1 cellular context compared by ENCODE assay signal in the genomic region with DNA sequence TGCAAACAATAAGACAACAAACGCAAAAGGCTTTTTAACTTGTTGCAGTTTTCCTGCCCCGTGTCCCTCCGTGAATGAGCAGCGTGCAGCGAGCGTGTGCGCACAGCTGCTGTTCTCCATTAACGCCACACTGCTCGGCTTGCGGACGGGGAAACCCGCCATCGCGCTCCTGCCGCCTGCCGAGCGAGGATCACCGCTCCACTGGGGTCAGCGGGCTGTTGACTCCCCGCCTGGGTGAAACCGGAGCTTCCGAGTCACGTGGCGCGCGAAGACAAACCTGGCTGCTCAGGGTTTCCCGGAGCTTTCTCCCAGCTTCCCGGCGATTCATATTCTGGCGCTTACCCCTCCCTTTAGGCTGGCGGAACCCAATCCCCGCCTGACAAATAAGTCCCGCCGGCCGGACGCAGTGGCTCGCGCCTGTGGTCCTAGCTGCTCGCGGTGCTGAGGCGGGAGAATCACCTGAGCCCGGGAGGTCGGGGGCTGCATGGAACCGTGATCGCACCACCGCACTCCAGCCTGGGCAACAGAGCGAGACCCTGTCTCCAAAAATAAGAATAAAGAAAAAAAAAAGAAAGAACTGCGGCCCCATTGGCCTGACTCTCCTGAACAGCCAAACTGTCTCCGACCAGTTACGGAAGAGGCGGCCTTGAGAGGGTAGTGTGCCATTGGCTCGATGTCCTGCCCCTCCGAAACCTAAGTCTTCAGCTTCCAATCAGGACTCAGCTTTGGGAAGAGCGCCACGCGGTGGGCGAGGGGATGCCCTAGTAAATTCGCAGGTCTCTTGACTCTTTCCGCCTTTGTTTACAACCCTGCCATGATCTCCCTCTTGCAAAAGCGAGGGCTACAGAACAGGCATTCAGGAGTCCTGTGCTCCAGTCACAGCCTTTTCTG.
A peak's percentile ranks its signal among the peaks of the same experiment; 100 is the strongest.
TF ChIP-seq lines count a peak whose summit lies in the region.

A gene with protein sequence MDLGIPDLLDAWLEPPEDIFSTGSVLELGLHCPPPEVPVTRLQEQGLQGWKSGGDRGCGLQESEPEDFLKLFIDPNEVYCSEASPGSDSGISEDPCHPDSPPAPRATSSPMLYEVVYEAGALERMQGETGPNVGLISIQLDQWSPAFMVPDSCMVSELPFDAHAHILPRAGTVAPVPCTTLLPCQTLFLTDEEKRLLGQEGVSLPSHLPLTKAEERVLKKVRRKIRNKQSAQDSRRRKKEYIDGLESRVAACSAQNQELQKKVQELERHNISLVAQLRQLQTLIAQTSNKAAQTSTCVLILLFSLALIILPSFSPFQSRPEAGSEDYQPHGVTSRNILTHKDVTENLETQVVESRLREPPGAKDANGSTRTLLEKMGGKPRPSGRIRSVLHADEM (plus strand): TSS at position 794 of the 891 bp plus-strand sequence. CDS start 624 bp downstream, outside the sequence.

TF ChIP-seq in HepG2, 621 proteins besides CTCF, POLR2A, EP300 and RAD21 (continued from another document and continues in another):
- TF ChIP-seq, protein P1, sequence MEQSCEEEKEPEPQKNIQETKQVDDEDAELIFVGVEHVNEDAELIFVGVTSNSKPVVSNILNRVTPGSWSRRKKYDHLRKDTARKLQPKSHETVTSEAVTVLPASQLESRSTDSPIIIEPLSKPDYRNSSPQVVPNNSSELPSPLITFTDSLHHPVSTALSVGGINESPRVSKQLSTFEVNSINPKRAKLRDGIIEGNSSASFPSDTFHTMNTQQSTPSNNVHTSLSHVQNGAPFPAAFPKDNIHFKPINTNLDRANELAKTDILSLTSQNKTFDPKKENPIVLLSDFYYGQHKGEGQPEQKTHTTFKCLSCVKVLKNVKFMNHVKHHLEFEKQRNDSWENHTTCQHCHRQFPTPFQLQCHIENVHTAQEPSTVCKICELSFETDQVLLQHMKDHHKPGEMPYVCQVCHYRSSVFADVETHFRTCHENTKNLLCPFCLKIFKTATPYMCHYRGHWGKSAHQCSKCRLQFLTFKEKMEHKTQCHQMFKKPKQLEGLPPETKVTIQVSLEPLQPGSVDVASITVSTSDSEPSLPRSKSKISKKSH (CRISPR knock-in tag; IDR thresholded peaks at IDR 0.05; ENCODE audit: borderline replicate concordance), result peak; percentile 90
- TF ChIP-seq MAFG (CRISPR knock-in tag; IDR thresholded peaks at IDR 0.05) (no peak), NFE2L2 (IDR thresholded peaks at IDR 0.05; ENCODE audit: low read length) (no peak), HES4 (CRISPR knock-in tag; IDR thresholded peaks at IDR 0.05; ENCODE audit: borderline replicate concordance) (peak; percentile 77; the same call in 1 of the 2 replicates), FOXC1 (CRISPR knock-in tag; IDR thresholded peaks at IDR 0.05; ENCODE audit: borderline replicate concordance) (peak; percentile 75), GPN1 (CRISPR knock-in tag; IDR thresholded peaks at IDR 0.05; ENCODE audit: borderline replicate concordance) (no peak), ZNF225 (CRISPR knock-in tag; IDR thresholded peaks at IDR 0.05) (no peak), PRMT3 (CRISPR knock-in tag; IDR thresholded peaks at IDR 0.05; ENCODE audit: borderline replicate concordance, low read depth) (peak; percentile 98), ZSCAN5A (CRISPR knock-in tag; IDR thresholded peaks at IDR 0.05; ENCODE audit: borderline replicate concordance) (no peak; the same call in 1 of the 2 replicates), SIN3A (IDR thresholded peaks at IDR 0.05; ENCODE audit: borderline replicate concordance, low read depth, low read length) (peak; percentile 70), TRAFD1 (CRISPR knock-in tag; IDR thresholded peaks at IDR 0.05; ENCODE audit: borderline replicate concordance) (peak; percentile 81; the same call in 1 of the 2 replicates), ZNF354B (CRISPR knock-in tag; IDR thresholded peaks at IDR 0.05) (peak; percentile 41; the same call in 1 of the 2 replicates), ATF1 (CRISPR knock-in tag; IDR thresholded peaks at IDR 0.05) (peak; percentile 83), ZNF576 (CRISPR knock-in tag; IDR thresholded peaks at IDR 0.05) (no peak), ZBTB14 (CRISPR knock-in tag; IDR thresholded peaks at IDR 0.05) (no peak), BRD4 (CRISPR knock-in tag; IDR thresholded peaks at IDR 0.05) (0 out of 2 replicates have a peak, but pooled peaks have one; percentile 48), ZNF567 (CRISPR knock-in tag; IDR thresholded peaks at IDR 0.05; ENCODE audit: borderline replicate concordance) (no peak), AHR (CRISPR knock-in tag; IDR thresholded peaks at IDR 0.05) (no peak), ATM (IDR thresholded peaks at IDR 0.05; ENCODE audit: borderline replicate concordance) (no peak), ZNF710 (CRISPR knock-in tag; IDR thresholded peaks at IDR 0.05; ENCODE audit: borderline replicate concordance) (peak; percentile 58; the same call in 1 of the 2 replicates), ZNF317 (CRISPR knock-in tag; IDR thresholded peaks at IDR 0.05) (peak; percentile 49; the same call in 1 of the 2 replicates), ZNF572 (CRISPR knock-in tag; IDR thresholded peaks at IDR 0.05) (peak; percentile 78; the same call in 1 of the 2 replicates), ZNF331 (CRISPR knock-in tag; IDR thresholded peaks at IDR 0.05) (peak; percentile 26), ZNF552 (CRISPR knock-in tag; IDR thresholded peaks at IDR 0.05; ENCODE audit: borderline replicate concordance) (no peak)
- TF ChIP-seq, protein P2, sequence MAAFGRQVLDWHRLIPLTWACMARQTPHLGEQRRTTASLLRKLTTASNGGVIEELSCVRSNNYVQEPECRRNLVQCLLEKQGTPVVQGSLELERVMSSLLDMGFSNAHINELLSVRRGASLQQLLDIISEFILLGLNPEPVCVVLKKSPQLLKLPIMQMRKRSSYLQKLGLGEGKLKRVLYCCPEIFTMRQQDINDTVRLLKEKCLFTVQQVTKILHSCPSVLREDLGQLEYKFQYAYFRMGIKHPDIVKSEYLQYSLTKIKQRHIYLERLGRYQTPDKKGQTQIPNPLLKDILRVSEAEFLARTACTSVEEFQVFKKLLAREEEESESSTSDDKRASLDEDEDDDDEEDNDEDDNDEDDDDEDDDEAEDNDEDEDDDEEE (CRISPR knock-in tag; IDR thresholded peaks at IDR 0.05), result no peak
- TF ChIP-seq, protein P3, sequence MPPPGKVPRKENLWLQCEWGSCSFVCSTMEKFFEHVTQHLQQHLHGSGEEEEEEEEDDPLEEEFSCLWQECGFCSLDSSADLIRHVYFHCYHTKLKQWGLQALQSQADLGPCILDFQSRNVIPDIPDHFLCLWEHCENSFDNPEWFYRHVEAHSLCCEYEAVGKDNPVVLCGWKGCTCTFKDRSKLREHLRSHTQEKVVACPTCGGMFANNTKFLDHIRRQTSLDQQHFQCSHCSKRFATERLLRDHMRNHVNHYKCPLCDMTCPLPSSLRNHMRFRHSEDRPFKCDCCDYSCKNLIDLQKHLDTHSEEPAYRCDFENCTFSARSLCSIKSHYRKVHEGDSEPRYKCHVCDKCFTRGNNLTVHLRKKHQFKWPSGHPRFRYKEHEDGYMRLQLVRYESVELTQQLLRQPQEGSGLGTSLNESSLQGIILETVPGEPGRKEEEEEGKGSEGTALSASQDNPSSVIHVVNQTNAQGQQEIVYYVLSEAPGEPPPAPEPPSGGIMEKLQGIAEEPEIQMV (CRISPR knock-in tag; IDR thresholded peaks at IDR 0.05; ENCODE audit: low read depth), result peak; percentile 84
- TF ChIP-seq, protein P4, sequence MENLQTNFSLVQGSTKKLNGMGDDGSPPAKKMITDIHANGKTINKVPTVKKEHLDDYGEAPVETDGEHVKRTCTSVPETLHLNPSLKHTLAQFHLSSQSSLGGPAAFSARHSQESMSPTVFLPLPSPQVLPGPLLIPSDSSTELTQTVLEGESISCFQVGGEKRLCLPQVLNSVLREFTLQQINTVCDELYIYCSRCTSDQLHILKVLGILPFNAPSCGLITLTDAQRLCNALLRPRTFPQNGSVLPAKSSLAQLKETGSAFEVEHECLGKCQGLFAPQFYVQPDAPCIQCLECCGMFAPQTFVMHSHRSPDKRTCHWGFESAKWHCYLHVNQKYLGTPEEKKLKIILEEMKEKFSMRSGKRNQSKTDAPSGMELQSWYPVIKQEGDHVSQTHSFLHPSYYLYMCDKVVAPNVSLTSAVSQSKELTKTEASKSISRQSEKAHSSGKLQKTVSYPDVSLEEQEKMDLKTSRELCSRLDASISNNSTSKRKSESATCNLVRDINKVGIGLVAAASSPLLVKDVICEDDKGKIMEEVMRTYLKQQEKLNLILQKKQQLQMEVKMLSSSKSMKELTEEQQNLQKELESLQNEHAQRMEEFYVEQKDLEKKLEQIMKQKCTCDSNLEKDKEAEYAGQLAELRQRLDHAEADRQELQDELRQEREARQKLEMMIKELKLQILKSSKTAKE (CRISPR knock-in tag; IDR thresholded peaks at IDR 0.05; ENCODE audit: borderline replicate concordance), result no peak; the same call in 1 of the 2 replicates
- TF ChIP-seq, protein P5, sequence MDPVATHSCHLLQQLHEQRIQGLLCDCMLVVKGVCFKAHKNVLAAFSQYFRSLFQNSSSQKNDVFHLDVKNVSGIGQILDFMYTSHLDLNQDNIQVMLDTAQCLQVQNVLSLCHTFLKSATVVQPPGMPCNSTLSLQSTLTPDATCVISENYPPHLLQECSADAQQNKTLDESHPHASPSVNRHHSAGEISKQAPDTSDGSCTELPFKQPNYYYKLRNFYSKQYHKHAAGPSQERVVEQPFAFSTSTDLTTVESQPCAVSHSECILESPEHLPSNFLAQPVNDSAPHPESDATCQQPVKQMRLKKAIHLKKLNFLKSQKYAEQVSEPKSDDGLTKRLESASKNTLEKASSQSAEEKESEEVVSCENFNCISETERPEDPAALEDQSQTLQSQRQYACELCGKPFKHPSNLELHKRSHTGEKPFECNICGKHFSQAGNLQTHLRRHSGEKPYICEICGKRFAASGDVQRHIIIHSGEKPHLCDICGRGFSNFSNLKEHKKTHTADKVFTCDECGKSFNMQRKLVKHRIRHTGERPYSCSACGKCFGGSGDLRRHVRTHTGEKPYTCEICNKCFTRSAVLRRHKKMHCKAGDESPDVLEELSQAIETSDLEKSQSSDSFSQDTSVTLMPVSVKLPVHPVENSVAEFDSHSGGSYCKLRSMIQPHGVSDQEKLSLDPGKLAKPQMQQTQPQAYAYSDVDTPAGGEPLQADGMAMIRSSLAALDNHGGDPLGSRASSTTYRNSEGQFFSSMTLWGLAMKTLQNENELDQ (CRISPR knock-in tag; IDR thresholded peaks at IDR 0.05; ENCODE audit: borderline replicate concordance), result no peak
